Comparison of ENCODE assay signal across 8 cellular contexts in genomic region chr4:8199594-8200301, GRCh38. TPM values are rescaled to one million over a fixed set of nuclear protein-coding genes. Genes with fewer than 3 reads are reported as not detected.
A peak's percentile ranks its signal among the peaks of the same experiment; 100 is the strongest.
DNase-seq lines count a peak whose midpoint lies in the region; ATAC-seq, FAIRE-seq and TF ChIP-seq lines count a peak whose summit lies in the region.

No MANE protein-coding gene starts in this region.

- TF ChIP-seq CTCF in astrocyte (IDR thresholded peaks at IDR 0.05; ENCODE audit: insufficient read depth, low read depth, low read length) (no peak), vagina (IDR thresholded peaks at IDR 0.05) (no peak)

- peak overlapping the region; percentile 27 for H3K27ac ChIP-seq in astrocyte (ENCODE audit: low read depth, low read length)
- H3K27ac ChIP-seq in vagina: peak overlapping the region; percentile 71

- intact Hi-C loops in vagina (cut with DNase I): no loop called here

- H3K4me3 ChIP-seq in astrocyte (ENCODE audit: insufficient read depth, low read depth, low read length) (peak overlapping the region; percentile 19), vagina (peak overlapping the region; percentile 34 to 40)

- no peaks in the 10 kb centered on the region for H3K9me3 ChIP-seq in astrocyte (ENCODE audit: insufficient read depth, low read depth, low read length)
- no peaks in the 10 kb centered on the region for H3K9me3 ChIP-seq in vagina

- H2AFZ ChIP-seq in astrocyte (ENCODE audit: low read depth, low read length): peak overlapping the region; percentile 74

- no peaks in the 10 kb centered on the region for H3K9me3 Mint-ChIP-seq in astrocyte (ENCODE audit: unreplicated experiment)

- H3K36me3 Mint-ChIP-seq in astrocyte (ENCODE audit: low read depth, unreplicated experiment): peaks cover 2% of the 10 kb centered on the region

- H4K20me1 ChIP-seq in astrocyte (ENCODE audit: insufficient read depth, low read length): no peaks in the 10 kb centered on the region

- no peak overlapping the region for H3K4me3 Mint-ChIP-seq in astrocyte (ENCODE audit: unreplicated experiment)

- no peak overlapping the region for H3K27ac Mint-ChIP-seq in astrocyte (ENCODE audit: unreplicated experiment)

- peak; percentile 22 for DNase-seq in stimulated activated CD4-positive, alpha-beta T cell treated with anti-CD3 and anti-CD28 coated beads, Interleukin-4, amount 100 ng/mL, for 1 hour
- DNase-seq in stimulated activated CD4-positive, alpha-beta T cell treated with anti-CD3 and anti-CD28 coated beads, Interleukin-4, amount 100 ng/mL, for 4 hours: no peak
- no peak for DNase-seq in astrocyte (ENCODE audit: low read depth)
- peak; percentile 54 to 67 for DNase-seq in lung microvascular endothelial cell (ENCODE audit: low read depth in 2 of 2)
- DNase-seq in vagina (ENCODE audit: extremely low spot score in 2 of 2): no peak
- no peak for DNase-seq in NCI-H1694 treated with DMSO at 0.1 percent for 48 hours (lab: John Stamatoyannopoulos, UW)
- no peak for DNase-seq in occipital lobe (lab: John Stamatoyannopoulos, UW)

- peak overlapping the region; percentile 82 for H3K4me2 ChIP-seq in astrocyte (ENCODE audit: low read length)

- peaks cover 10% of the 10 kb centered on the region for H3K4me1 Mint-ChIP-seq in astrocyte (ENCODE audit: low read depth, unreplicated experiment)

- H3K4me1 ChIP-seq in astrocyte (ENCODE audit: insufficient read depth, low read length): peaks cover 22% of the 10 kb centered on the region
- H3K4me1 ChIP-seq in vagina: peaks cover 52% of the 10 kb centered on the region

- peaks cover 44% of the 10 kb centered on the region for H3K27me3 Mint-ChIP-seq in astrocyte (ENCODE audit: low read depth, unreplicated experiment)

- ATAC-seq in GM19328 (IDR thresholded peaks at IDR 0.05; ENCODE audit: unreplicated experiment): no peak

- no peak for TF ChIP-seq POLR2A in vagina (IDR thresholded peaks at IDR 0.05)

- no peak for FAIRE-seq in astrocyte (lab: Jason Lieb, UNC)

- peak overlapping the region; percentile 74 for H3K9ac ChIP-seq in astrocyte (ENCODE audit: low read length)

- H3K27me3 ChIP-seq in astrocyte (ENCODE audit: insufficient read depth, low read length) (peaks cover 6% of the 10 kb centered on the region), vagina (no peaks in the 10 kb centered on the region)

- H3K36me3 ChIP-seq in astrocyte (ENCODE audit: insufficient read depth, low read length) (no peaks in the 10 kb centered on the region), vagina (no peaks in the 10 kb centered on the region)

- H3K79me2 ChIP-seq in astrocyte (ENCODE audit: insufficient read depth, low read length): no peaks in the 10 kb centered on the region

RNA-seq across cellular contexts. Expression of gene SH3TC1, which starts 0.7 kb away (rescaled TPM):
- total RNA-seq in astrocyte: 1.2 and 1.8 TPM in 2 replicates
- total RNA-seq in lung microvascular endothelial cell: 96.8 and 147 TPM in 2 replicates
- 50.6 TPM for total RNA-seq in vagina
- total RNA-seq in occipital lobe: 2.5 TPM

RNA-seq across cellular contexts. Expression of gene ABLIM2, which starts 41.1 kb away (rescaled TPM):
- total RNA-seq in astrocyte (0.36 and 0.50 TPM in 2 replicates), lung microvascular endothelial cell (1.1 and 5.2 TPM in 2 replicates), vagina (15.5 TPM), occipital lobe (18.4 TPM)

Comparison
In these comparisons a context has a peak if more than half of its experiments do, and no peak if none do; other contexts are left out.
1. DNase-seq: peak in stimulated activated CD4-positive, alpha-beta T cell treated with anti-CD3 and anti-CD28 coated beads, Interleukin-4, amount 100 ng/mL, for 1 hour (single experiment) and lung microvascular endothelial cell (2 of 2); none in stimulated activated CD4-positive, alpha-beta T cell treated with anti-CD3 and anti-CD28 coated beads, Interleukin-4, amount 100 ng/mL, for 4 hours (0 of 2), astrocyte (single experiment), vagina (0 of 2), NCI-H1694 treated with DMSO at 0.1 percent for 48 hours (single experiment) and occipital lobe (single experiment).
2. RNA of gene SH3TC1, which starts 0.7 kb away (total RNA-seq): 96.8 to 147 TPM in lung microvascular endothelial cell and 50.6 TPM in vagina (single experiment); 2.5 TPM in occipital lobe (single experiment) and 1.2 to 1.8 TPM in astrocyte; every median in the first group is over 10 times any median in the second.